8 cellular contexts compared by ENCODE assay signal in genomic region chr2:195561205-195562032, GRCh38.
DNase-seq lines count a peak whose midpoint lies in the region; ATAC-seq, FAIRE-seq and TF ChIP-seq lines count a peak whose summit lies in the region.

No MANE protein-coding gene starts in this region.

- TF ChIP-seq CTCF in RWPE2 (IDR thresholded peaks at IDR 0.05; ENCODE audit: poor library complexity, severe bottlenecking): no peak
- TF ChIP-seq CTCF in keratinocyte (optimal IDR thresholded peaks at IDR 0.05 in 1 of 3, IDR thresholded peaks at IDR 0.05 in 1 of 3, conservative IDR thresholded peaks at IDR 0.05 in 1 of 3; ENCODE audit: extremely low read depth in 1 of 3, insufficient read depth in 2 of 3, low read length in 3 of 3): no peak
- no peak for TF ChIP-seq CTCF in hepatocyte (IDR thresholded peaks at IDR 0.05; ENCODE audit: poor library complexity)

- H4K20me1 ChIP-seq in keratinocyte (ENCODE audit: control insufficient read depth, extremely low read depth, insufficient read depth, low read length) (no peaks in the 10 kb centered on the region), hepatocyte (ENCODE audit: insufficient read depth, poor library complexity, severe bottlenecking) (no peaks in the 10 kb centered on the region)

- no peak overlapping the region for H3K9ac ChIP-seq in keratinocyte (ENCODE audit: control insufficient read depth, extremely low read depth, insufficient read depth, low read length)

- H2AFZ ChIP-seq in ACC112 (ENCODE audit: low read length, unreplicated experiment) (peak overlapping the region; percentile 41), keratinocyte (ENCODE audit: control insufficient read depth, low read length) (peak overlapping the region; percentile 32), hepatocyte (no peak overlapping the region)

- DNase-seq in RWPE2 (ENCODE audit: low spot score): no peak
- DNase-seq in keratinocyte (ENCODE audit: low read depth, low spot score): no peak
- DNase-seq in NCI-H82 (lab: John Stamatoyannopoulos, UW): no peak
- DNase-seq in NCI-H1694 treated with DMSO at 0.1 percent for 48 hours (lab: John Stamatoyannopoulos, UW): no peak
- no peak for DNase-seq in hepatocyte (ENCODE audit: low spot score)

- H3K27me3 ChIP-seq in ACC112 (ENCODE audit: insufficient read depth, low read length) (no peaks in the 10 kb centered on the region), RWPE2 (ENCODE audit: insufficient read depth, poor library complexity, severe bottlenecking) (no peaks in the 10 kb centered on the region), keratinocyte (ENCODE audit: control insufficient read depth, extremely low read depth, insufficient read depth, low read length) (no peaks in the 10 kb centered on the region), hepatocyte (no peaks in the 10 kb centered on the region)

- WGBS in hepatocyte (ENCODE audit: low lambda C conversion rate, missing lambda C conversion rate): 93% methylated on average over 8 of the region's 8 CpGs

- H3K9me3 ChIP-seq in RWPE2 (ENCODE audit: severe bottlenecking) (no peaks in the 10 kb centered on the region), keratinocyte (ENCODE audit: control insufficient read depth, low read depth, low read length) (no peaks in the 10 kb centered on the region), hepatocyte (ENCODE audit: low read depth) (no peaks in the 10 kb centered on the region)

- dilution Hi-C loops in keratinocyte (cut with MboI; ENCODE audit: extremely low pct_ligation_motif_present, low sequenced_read_pairs): no loop called here

- peak overlapping the region; percentile 85 for H3K27ac ChIP-seq in ACC112 (ENCODE audit: low read depth, low read length)
- H3K27ac ChIP-seq in RWPE2 (ENCODE audit: poor library complexity, severe bottlenecking): peak overlapping the region; percentile 86
- H3K27ac ChIP-seq in keratinocyte (ENCODE audit: control insufficient read depth, insufficient read depth, low read length): peak overlapping the region; percentile 68
- no peak overlapping the region for H3K27ac ChIP-seq in hepatocyte

- H3K4me2 ChIP-seq in keratinocyte (ENCODE audit: control insufficient read depth, extremely low read depth, insufficient read depth, low read depth, low read length) (peak overlapping the region; percentile 60), hepatocyte (no peak overlapping the region)

- H3K4me1 ChIP-seq in ACC112 (ENCODE audit: control insufficient read depth, insufficient read depth, low read length, unreplicated experiment): peaks cover 30% of the 10 kb centered on the region
- peaks cover 47% of the 10 kb centered on the region for H3K4me1 ChIP-seq in RWPE2 (ENCODE audit: insufficient read depth, poor library complexity, severe bottlenecking)
- peaks cover 38% of the 10 kb centered on the region for H3K4me1 ChIP-seq in keratinocyte (ENCODE audit: control insufficient read depth, extremely low read depth, insufficient read depth, low read length)
- H3K4me1 ChIP-seq in hepatocyte (ENCODE audit: insufficient read depth): peaks cover 4% of the 10 kb centered on the region

- no peaks in the 10 kb centered on the region for H3K9me2 ChIP-seq in hepatocyte (replicated peaks; ENCODE audit: insufficient read depth)

- H3K79me2 ChIP-seq in ACC112 (ENCODE audit: control insufficient read depth, insufficient read depth, low read length, unreplicated experiment): no peaks in the 10 kb centered on the region
- no peaks in the 10 kb centered on the region for H3K79me2 ChIP-seq in keratinocyte (ENCODE audit: control insufficient read depth, insufficient read depth, low read length)
- no peaks in the 10 kb centered on the region for H3K79me2 ChIP-seq in hepatocyte

- ATAC-seq in GM18870 (IDR thresholded peaks at IDR 0.05; ENCODE audit: unreplicated experiment) (peak; percentile 49), HG03064 (IDR thresholded peaks at IDR 0.05; ENCODE audit: low read depth, unreplicated experiment) (peak; percentile 37), RWPE2 (ENCODE audit: low read depth) (peak; percentile 72)

- H3K4me3 ChIP-seq in ACC112 (ENCODE audit: low read depth, low read length): no peak overlapping the region
- no peak overlapping the region for H3K4me3 ChIP-seq in RWPE2 (ENCODE audit: severe bottlenecking)
- no peak overlapping the region for H3K4me3 ChIP-seq in keratinocyte (ENCODE audit: control insufficient read depth in 2 of 3, extremely low read depth in 1 of 3, insufficient read depth in 2 of 3, low read depth in 1 of 3, low read length in 3 of 3)
- no peak overlapping the region for H3K4me3 ChIP-seq in hepatocyte

- no peaks in the 10 kb centered on the region for H3K9me1 ChIP-seq in keratinocyte (ENCODE audit: control insufficient read depth, extremely low read depth, insufficient read depth, low read length)

- H3K36me3 ChIP-seq in ACC112 (ENCODE audit: insufficient read depth, low read length) (no peaks in the 10 kb centered on the region), RWPE2 (ENCODE audit: low read depth) (no peaks in the 10 kb centered on the region), keratinocyte (ENCODE audit: control insufficient read depth in 2 of 2, extremely low read depth in 1 of 2, insufficient read depth in 2 of 2, low read length in 2 of 2) (no peaks in the 10 kb centered on the region), hepatocyte (replicated peaks; ENCODE audit: insufficient read depth, low read depth) (no peaks in the 10 kb centered on the region)

- peak; percentile 69 for FAIRE-seq in keratinocyte (lab: Jason Lieb, UNC)
